16 cellular contexts compared by ENCODE assay signal in genomic region chr13:51080478-51081065, GRCh38. TPM values are rescaled to one million over a fixed set of nuclear protein-coding genes. Genes with fewer than 3 reads are reported as not detected.
"Had no signal": no experiment of that assay in that cellular context is flagged by ENCODE, and none has a peak within 500 bp of the region (broad histone marks: within the 10 kb centered on the region; RNA-seq: fewer than 3 reads in every experiment).

No MANE protein-coding gene starts in this region.

RNA-seq across cellular contexts. Expression of gene C13orf42, which starts 30.5 kb away (rescaled TPM):
- total RNA-seq: activated CD4-positive, alpha-beta T cell treated with anti-CD3 and anti-CD28 coated beads, Interleukin-2, amount 10 ng/mL, durations not matched to agents 24 days and 14 days; activated CD8-positive, alpha-beta memory T cell treated with anti-CD3 and anti-CD28 coated beads, Interleukin-2, amount 10 ng/mL, durations not matched to agents 7 days and 5 days; activated CD8-positive, alpha-beta T cell treated with anti-CD3 and anti-CD28 coated beads for 36 hours; activated naive CD8-positive, alpha-beta T cell treated with anti-CD3 and anti-CD28 coated beads, Interleukin-2, amount 10 ng/mL, durations not matched to agents 7 days and 5 days; activated T-helper 17 cell treated with anti-CD3 and anti-CD28 coated beads, Interleukin-2, amount 50 U/mL, for 72 hours; breast epithelium; colonic mucosa; esophagus muscularis mucosa; hepatocyte; mesenteric fat pad; mucosa of gallbladder; occipital lobe; skeletal muscle tissue; subcutaneous adipose tissue; upper lobe of left lung had no signal
- polyA plus RNA-seq: hepatocyte, neural cell had no signal
